11 cellular contexts compared by ENCODE assay signal in the genomic region with DNA sequence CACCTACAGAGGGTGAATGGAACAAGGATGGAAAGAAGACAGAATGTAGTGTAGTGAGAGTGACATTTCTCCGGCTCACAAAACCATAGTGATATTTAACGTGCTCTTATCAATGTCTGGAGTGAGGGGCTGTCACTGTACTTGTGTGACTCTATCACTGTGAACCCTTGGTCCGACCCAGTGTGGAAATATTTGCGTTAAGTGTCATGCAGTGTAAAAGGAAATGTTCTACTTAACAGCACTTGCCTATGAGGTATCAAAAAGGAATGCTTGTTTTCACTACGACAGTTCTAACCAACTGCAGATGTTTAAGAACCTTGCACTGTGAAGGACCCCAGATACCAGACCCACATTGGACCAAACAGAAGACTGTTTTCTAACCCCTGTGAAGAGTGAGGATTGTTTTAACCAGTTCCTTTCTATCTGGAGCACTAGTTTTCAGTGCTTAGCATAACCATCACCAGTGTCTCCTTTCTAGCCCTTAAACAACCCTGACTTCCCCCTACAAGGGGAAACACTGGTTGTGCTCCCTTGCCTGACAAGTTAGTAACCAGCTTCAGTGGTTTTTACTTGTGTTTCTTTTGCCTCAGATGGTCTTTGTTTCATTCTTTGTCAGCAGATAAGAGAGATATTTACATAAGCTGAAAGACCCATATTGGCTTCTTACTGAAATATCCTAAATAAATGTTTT.
DNase-seq lines count a peak whose midpoint lies in the region; ATAC-seq and TF ChIP-seq lines count a peak whose summit lies in the region.
"Had no signal": no experiment of that assay in that cellular context is flagged by ENCODE, and none has a peak within 500 bp of the region (broad histone marks: within the 10 kb centered on the region; RNA-seq: fewer than 3 reads in every experiment).

No MANE protein-coding gene starts in this region.

- no peak for TF ChIP-seq POLR2A in upper lobe of left lung (IDR thresholded peaks at IDR 0.05)

- H3K4me3 ChIP-seq in fibroblast of the aortic adventitia (ENCODE audit: low read depth, low read length) (peak overlapping the region; percentile 57), upper lobe of left lung (no peak overlapping the region), aorta (ENCODE audit: low read length in 2 of 2) (no peak overlapping the region)

- H3K36me3 ChIP-seq in upper lobe of left lung: no peaks in the 10 kb centered on the region
- H3K36me3 ChIP-seq in aorta (ENCODE audit: control insufficient read depth in 1 of 2, insufficient read depth in 2 of 2, low read length in 1 of 2): no peaks in the 10 kb centered on the region

- CTCF ChIA-PET in activated CD8-positive, alpha-beta memory T cell treated with anti-CD3 and anti-CD28 coated beads, Interleukin-2, amount 10 ng/mL, durations not matched to agents 7 days and 5 days (lab: Charles Lee): no interaction called here

- H3K4me3 Mint-ChIP-seq in activated CD8-positive, alpha-beta memory T cell treated with anti-CD3 and anti-CD28 coated beads, Interleukin-2, amount 10 ng/mL, durations not matched to agents 7 days and 5 days: no peak overlapping the region
- H3K4me3 Mint-ChIP-seq: activated naive CD4-positive, alpha-beta T cell treated with anti-CD3 and anti-CD28 coated beads for 36 hours had no signal

- DNase-seq in activated CD8-positive, alpha-beta memory T cell treated with anti-CD3 and anti-CD28 coated beads, Interleukin-2, amount 10 ng/mL, durations not matched to agents 7 days and 5 days: no peak
- no peak for DNase-seq in activated CD8-positive, alpha-beta memory T cell treated with anti-CD3 and anti-CD28 coated beads for 24 hours
- DNase-seq in RKO (ENCODE audit: low spot score) (peak; percentile 23), fibroblast of the aortic adventitia (ENCODE audit: low read depth) (peak; percentile 97), upper lobe of left lung (no peak), aorta (no peak), DMS53 treated with DMSO at 0.1 percent for 48 hours (lab: John Stamatoyannopoulos, UW; ENCODE audit: unreplicated experiment) (no peak)
- DNase-seq: activated naive CD4-positive, alpha-beta T cell treated with anti-CD3 and anti-CD28 coated beads for 36 hours; NCI-H510A had no signal

- H3K27ac ChIP-seq in upper lobe of left lung (no peak overlapping the region), aorta (ENCODE audit: low read depth in 1 of 2, low read length in 2 of 2) (no peak overlapping the region)
- H3K27ac ChIP-seq: 22Rv1 had no signal

- H3K27ac Mint-ChIP-seq in activated CD8-positive, alpha-beta memory T cell treated with anti-CD3 and anti-CD28 coated beads, Interleukin-2, amount 10 ng/mL, durations not matched to agents 7 days and 5 days: no peak overlapping the region
- H3K27ac Mint-ChIP-seq: activated naive CD4-positive, alpha-beta T cell treated with anti-CD3 and anti-CD28 coated beads for 36 hours had no signal

- no peaks in the 10 kb centered on the region for H3K36me3 Mint-ChIP-seq in activated CD8-positive, alpha-beta memory T cell treated with anti-CD3 and anti-CD28 coated beads, Interleukin-2, amount 10 ng/mL, durations not matched to agents 7 days and 5 days

- H3K9me3 Mint-ChIP-seq in activated CD8-positive, alpha-beta memory T cell treated with anti-CD3 and anti-CD28 coated beads, Interleukin-2, amount 10 ng/mL, durations not matched to agents 7 days and 5 days (ENCODE audit: low read depth): no peaks in the 10 kb centered on the region
- H3K9me3 Mint-ChIP-seq: activated naive CD4-positive, alpha-beta T cell treated with anti-CD3 and anti-CD28 coated beads for 36 hours had no signal

- TF ChIP-seq CTCF in fibroblast of the aortic adventitia (IDR thresholded peaks at IDR 0.05; ENCODE audit: insufficient read depth, low read length) (no peak), upper lobe of left lung (IDR thresholded peaks at IDR 0.05) (no peak)

- no peak for TF ChIP-seq EP300 in upper lobe of left lung (IDR thresholded peaks at IDR 0.05)

- peaks cover 11% of the 10 kb centered on the region for H3K4me1 Mint-ChIP-seq in activated CD8-positive, alpha-beta memory T cell treated with anti-CD3 and anti-CD28 coated beads, Interleukin-2, amount 10 ng/mL, durations not matched to agents 7 days and 5 days

- no peaks in the 10 kb centered on the region for H3K27me3 ChIP-seq in upper lobe of left lung
- no peaks in the 10 kb centered on the region for H3K27me3 ChIP-seq in aorta (ENCODE audit: control insufficient read depth in 1 of 2, insufficient read depth in 2 of 2, low read length in 1 of 2)

- peaks cover 0 to 7% (median 6%) of the 10 kb centered on the region in 4 donors for H3K4me1 ChIP-seq in upper lobe of left lung
- peaks cover 0 to 5% of the 10 kb centered on the region in 2 donors for H3K4me1 ChIP-seq in aorta (ENCODE audit: control insufficient read depth in 1 of 2, insufficient read depth in 2 of 2, low read length in 2 of 2)

- H3K27me3 Mint-ChIP-seq in activated CD8-positive, alpha-beta memory T cell treated with anti-CD3 and anti-CD28 coated beads, Interleukin-2, amount 10 ng/mL, durations not matched to agents 7 days and 5 days: peaks cover 31% of the 10 kb centered on the region

- WGBS in upper lobe of left lung, 2 donors: 49 to 55% methylated on average over 5 of the region's 5 CpGs
- 3 to 10% methylated on average over 5 of the region's 5 CpGs for WGBS in aorta, 2 donors

- H3K9me3 ChIP-seq in upper lobe of left lung (no peaks in the 10 kb centered on the region), aorta (ENCODE audit: control insufficient read depth, low read length) (no peaks in the 10 kb centered on the region)

- peak; percentile 27 for ATAC-seq in activated CD8-positive, alpha-beta memory T cell treated with anti-CD3 and anti-CD28 coated beads, Interleukin-2, amount 10 ng/mL, durations not matched to agents 7 days and 5 days
- ATAC-seq in upper lobe of left lung (ENCODE audit: low FRiP score in 2 of 2) (peak; percentile 65 to 74), HG03432 (IDR thresholded peaks at IDR 0.05; ENCODE audit: unreplicated experiment) (no peak), aorta (ENCODE audit: low FRiP score) (no peak)

- intact Hi-C loops in aorta (cut with DNase I): loop anchor here in 1 of 2 donors (5.0 kb wide), 1 partner anchor 73 kb away; no protein-coding TSS in a partner anchor

Comparison
In these comparisons a context has a peak if more than half of its experiments do, and no peak if none do; other contexts are left out.
1. ATAC-seq: peak in activated CD8-positive, alpha-beta memory T cell treated with anti-CD3 and anti-CD28 coated beads, Interleukin-2, amount 10 ng/mL, durations not matched to agents 7 days and 5 days (single experiment) and upper lobe of left lung (2 of 2); none in HG03432 (single experiment) and aorta (single experiment).
2. DNase-seq: peak in RKO (single experiment) and fibroblast of the aortic adventitia (single experiment); none in activated CD8-positive, alpha-beta memory T cell treated with anti-CD3 and anti-CD28 coated beads, Interleukin-2, amount 10 ng/mL, durations not matched to agents 7 days and 5 days (single experiment), activated CD8-positive, alpha-beta memory T cell treated with anti-CD3 and anti-CD28 coated beads for 24 hours (single experiment), upper lobe of left lung (0 of 2), aorta (0 of 2) and DMS53 treated with DMSO at 0.1 percent for 48 hours (single experiment).